In genomic region chr12:43113153-43113552, GRCh38 we compare ENCODE assay signal across 14 cellular contexts.
DNase-seq lines count a peak whose midpoint lies in the region; ATAC-seq and TF ChIP-seq lines count a peak whose summit lies in the region.
"Had no signal": no experiment of that assay in that cellular context is flagged by ENCODE, and none has a peak within 500 bp of the region (broad histone marks: within the 10 kb centered on the region; RNA-seq: fewer than 3 reads in every experiment).

No MANE protein-coding gene starts in this region.

- no peaks in the 10 kb centered on the region for H3K4me1 ChIP-seq in GM23338 (ENCODE audit: insufficient read depth)
- peaks cover 0 to 7% of the 10 kb centered on the region in 2 experiments; a peak in 1 of 4 replicates for H3K4me1 ChIP-seq in SK-N-SH (ENCODE audit: control insufficient read depth in 1 of 2, insufficient read depth in 2 of 2, low read depth in 1 of 2, low read length in 1 of 2)
- no peaks in the 10 kb centered on the region for H3K4me1 ChIP-seq in ovary (ENCODE audit: insufficient read depth)
- H3K4me1 ChIP-seq: right atrium auricular region had no signal

- POLR2A ChIA-PET in SK-N-SH (lab: Yijun Ruan, JAX), result no interaction called here

- peak in 1 of 2 experiments; percentile 28; a peak in 1 of 4 replicates for TF ChIP-seq CTCF in GM23338 (conservative IDR thresholded peaks at IDR 0.05; ENCODE audit: low read depth in 2 of 2)
- TF ChIP-seq CTCF in SK-N-SH (IDR thresholded peaks at IDR 0.05), result no peak
- TF ChIP-seq CTCF in ovary (IDR thresholded peaks at IDR 0.05), result no peak

- peak; percentile 46; the same call in 2 of the 3 replicates for ATAC-seq in GM23338
- ATAC-seq in stimulated activated naive CD8-positive, alpha-beta T cell treated with anti-CD3 and anti-CD28 coated beads, Interleukin-15, Interleukin-2, amounts not matched to agents 100 U/mL and 50 U/mL, for 24 hours, result no peak
- ATAC-seq: activated CD4-positive, alpha-beta T cell treated with anti-CD3 and anti-CD28 coated beads for 36 hours had no signal

- H3K9me2 ChIP-seq in GM23338 (ENCODE audit: insufficient read depth) (peaks cover 6% of the 10 kb centered on the region; the same call in 1 of the 2 replicates), SK-N-SH (no peaks in the 10 kb centered on the region)

- no peak for TF ChIP-seq POLR2A in ovary (IDR thresholded peaks at IDR 0.05)

- CTCF ChIA-PET in SK-N-SH (lab: Yijun Ruan, JAX), result interaction anchor here (0.6 to 1.3 kb wide), 4 partner anchors 9 to 1920 kb away, joined by 3 to 5 read pairs (median 4); no protein-coding TSS in a partner anchor

- H3F3A ChIP-seq in GM23338 (replicated peaks; ENCODE audit: low read depth) (no peaks in the 10 kb centered on the region), SK-N-SH (replicated peaks; ENCODE audit: insufficient read depth) (no peaks in the 10 kb centered on the region)

- no peak overlapping the region for H3K4me3 Mint-ChIP-seq in GM23338
- H3K4me3 Mint-ChIP-seq: activated CD4-positive, alpha-beta T cell treated with anti-CD3 and anti-CD28 coated beads for 36 hours had no signal

- TF ChIP-seq EP300 in SK-N-SH (IDR thresholded peaks at IDR 0.05; ENCODE audit: borderline replicate concordance in 1 of 2, low read depth in 1 of 2, low read length in 1 of 2) (no peak), ovary (IDR thresholded peaks at IDR 0.05) (no peak)

- H3K9me3 ChIP-seq in SK-N-SH (no peaks in the 10 kb centered on the region), ovary (no peaks in the 10 kb centered on the region)
- H3K9me3 ChIP-seq: right atrium auricular region had no signal

- peaks cover 3% of the 10 kb centered on the region; the same call in 2 of the 3 replicates for H3K4me1 Mint-ChIP-seq in GM23338
- H3K4me1 Mint-ChIP-seq: activated CD4-positive, alpha-beta T cell treated with anti-CD3 and anti-CD28 coated beads for 36 hours had no signal

- H3K9me3 Mint-ChIP-seq in GM23338, result no peaks in the 10 kb centered on the region

- DNase-seq in GM23338 (ENCODE audit: low spot score) (peak; percentile 31), SK-N-SH (peak; percentile 1), fibroblast of peridontal ligament (ENCODE audit: extremely low read depth) (peak; percentile 5), skeletal muscle cell (ENCODE audit: low read depth) (peak; percentile 40), ovary (no peak)
- DNase-seq in stimulated activated naive CD8-positive, alpha-beta T cell treated with anti-CD3 and anti-CD28 coated beads, Interleukin-15, Interleukin-2, amounts not matched to agents 100 U/mL and 50 U/mL, for 24 hours, result no peak
- DNase-seq in stimulated activated naive CD4-positive, alpha-beta T cell (lab: John Stamatoyannopoulos, UW), result no peak
- DNase-seq: activated CD4-positive, alpha-beta T cell treated with anti-CD3 and anti-CD28 coated beads for 36 hours; COR-L47; H7; NCI-H146; NCI-H774 had no signal

- intact Hi-C loops in ovary (cut with DNase I), result no loop called here

- no peak overlapping the region for H3K27ac Mint-ChIP-seq in GM23338
- H3K27ac Mint-ChIP-seq: activated CD4-positive, alpha-beta T cell treated with anti-CD3 and anti-CD28 coated beads for 36 hours had no signal

- H2AFZ ChIP-seq in GM23338, result no peak overlapping the region
- H2AFZ ChIP-seq in SK-N-SH (ENCODE audit: low read depth), result no peak overlapping the region

- no peak overlapping the region for H3K9ac ChIP-seq in SK-N-SH

- TF ChIP-seq RAD21 in SK-N-SH (IDR thresholded peaks at IDR 0.05; ENCODE audit: low read length), result no peak; the same call in 1 of the 2 replicates

- H3K36me3 Mint-ChIP-seq in GM23338 (ENCODE audit: low read depth), result no peaks in the 10 kb centered on the region

- H3K36me3 ChIP-seq in GM23338 (ENCODE audit: insufficient read depth) (no peaks in the 10 kb centered on the region), SK-N-SH (replicated peaks in 1 of 2; ENCODE audit: control insufficient read depth in 1 of 2, insufficient read depth in 2 of 2, low read length in 1 of 2) (no peaks in the 10 kb centered on the region), ovary (no peaks in the 10 kb centered on the region)
- H3K36me3 ChIP-seq: right atrium auricular region had no signal

- no peaks in the 10 kb centered on the region for H3K27me3 ChIP-seq in GM23338 (ENCODE audit: insufficient read depth)
- H3K27me3 ChIP-seq in SK-N-SH (ENCODE audit: insufficient read depth), result no peaks in the 10 kb centered on the region
- no peaks in the 10 kb centered on the region for H3K27me3 ChIP-seq in ovary
- H3K27me3 ChIP-seq: right atrium auricular region had no signal

- no peaks in the 10 kb centered on the region for H3K27me3 Mint-ChIP-seq in GM23338 (ENCODE audit: insufficient read depth, low read depth, poor library complexity)
- H3K27me3 Mint-ChIP-seq: activated CD4-positive, alpha-beta T cell treated with anti-CD3 and anti-CD28 coated beads for 36 hours had no signal

- H4K20me1 ChIP-seq in GM23338 (replicated peaks; ENCODE audit: insufficient read depth), result no peaks in the 10 kb centered on the region
- H4K20me1 ChIP-seq in SK-N-SH (ENCODE audit: insufficient read depth), result no peaks in the 10 kb centered on the region

- H3K27ac ChIP-seq in GM23338 (ENCODE audit: low read depth), result no peak overlapping the region
- no peak overlapping the region; a peak in 1 of 4 replicates for H3K27ac ChIP-seq in SK-N-SH (ENCODE audit: low read depth in 2 of 2, low read length in 1 of 2)
- no peak overlapping the region for H3K27ac ChIP-seq in ovary
- H3K27ac ChIP-seq: right atrium auricular region, SK-N-MC had no signal

- H3K79me2 ChIP-seq in GM23338 (replicated peaks; ENCODE audit: insufficient read depth) (no peaks in the 10 kb centered on the region), SK-N-SH (ENCODE audit: insufficient read depth) (no peaks in the 10 kb centered on the region)

- H3K4me3 ChIP-seq in GM23338 (no peak overlapping the region), SK-N-SH (ENCODE audit: low read depth in 2 of 2, low read length in 1 of 2) (no peak overlapping the region), skeletal muscle cell (ENCODE audit: low read depth, low read length) (no peak overlapping the region), ovary (no peak overlapping the region)
- H3K4me3 ChIP-seq: right atrium auricular region, SK-N-MC had no signal

- 63% methylated on average over 2 of the region's 2 CpGs for WGBS in SK-N-SH (ENCODE audit: low lambda C conversion rate)
- 65 to 73% (median 65%) methylated on average over 2 of the region's 2 CpGs for WGBS in ovary, 3 donors

- H3K4me2 ChIP-seq in GM23338 (no peak overlapping the region), SK-N-SH (no peak overlapping the region)

TF ChIP-seq in GM23338, 12 proteins besides CTCF, POLR2A, EP300 and RAD21 (continues in another document):
- TF ChIP-seq NANOG (IDR thresholded peaks at IDR 0.05; ENCODE audit: borderline replicate concordance) (no peak), STAT1 (IDR thresholded peaks at IDR 0.05; ENCODE audit: unreplicated experiment) (no peak), REST (IDR thresholded peaks at IDR 0.05; ENCODE audit: unreplicated experiment) (no peak)

TF ChIP-seq in SK-N-SH, 30 proteins besides CTCF, POLR2A, EP300 and RAD21:
- TF ChIP-seq PBX3 (IDR thresholded peaks at IDR 0.05) (no peak), ZBTB33 (IDR thresholded peaks at IDR 0.05; ENCODE audit: borderline replicate concordance, low read depth) (no peak), TAF1 (IDR thresholded peaks at IDR 0.05; ENCODE audit: borderline replicate concordance, low read depth, low read length) (no peak), TCF12 (IDR thresholded peaks at IDR 0.05) (no peak), RCOR1 (IDR thresholded peaks at IDR 0.05; ENCODE audit: low read length) (no peak), GABPA (IDR thresholded peaks at IDR 0.05; ENCODE audit: low read depth) (no peak), MEF2A (IDR thresholded peaks at IDR 0.05; ENCODE audit: borderline replicate concordance, low read depth) (no peak)

Comparison
In these comparisons a context has a peak if more than half of its experiments do, and no peak if none do; other contexts are left out.
1. DNase-seq: peak in GM23338 (single experiment), SK-N-SH (single experiment), fibroblast of peridontal ligament (single experiment) and skeletal muscle cell (single experiment); none in ovary (0 of 5), stimulated activated naive CD8-positive, alpha-beta T cell treated with anti-CD3 and anti-CD28 coated beads, Interleukin-15, Interleukin-2, amounts not matched to agents 100 U/mL and 50 U/mL, for 24 hours (single experiment) and stimulated activated naive CD4-positive, alpha-beta T cell (0 of 6).